Comparison of ENCODE assay signal across 11 cellular contexts in genomic region chr1:23394176-23394575, GRCh38. TPM values are rescaled to one million over a fixed set of nuclear protein-coding genes. Genes with fewer than 3 reads are reported as not detected.
A peak's percentile ranks its signal among the peaks of the same experiment; 100 is the strongest.
DNase-seq lines count a peak whose midpoint lies in the region; TF ChIP-seq lines count a peak whose summit lies in the region.
"Had no signal": no experiment of that assay in that cellular context is flagged by ENCODE, and none has a peak within 500 bp of the region (broad histone marks: within the 10 kb centered on the region; RNA-seq: fewer than 3 reads in every experiment).

No MANE protein-coding gene starts in this region.

- no peak overlapping the region for H3K14ac ChIP-seq in mesenchymal stem cell (ENCODE audit: low read length in 2 of 2)

- H4K8ac ChIP-seq in mesenchymal stem cell (ENCODE audit: low read length) = peak overlapping the region; percentile 91

- TF ChIP-seq CTCF in colonic mucosa (IDR thresholded peaks at IDR 0.05) (no peak), type B pancreatic cell (conservative IDR thresholded peaks at IDR 0.05) (no peak)

- H2BK5ac ChIP-seq in mesenchymal stem cell (ENCODE audit: low read depth, low read length, poor library complexity, severe bottlenecking) = peak overlapping the region; percentile 59

- H3K79me1 ChIP-seq in mesenchymal stem cell (replicated peaks; ENCODE audit: low read length, poor library complexity, severe bottlenecking) = no peaks in the 10 kb centered on the region

- H3K27ac ChIP-seq in colonic mucosa (peak overlapping the region; percentile 71), mesenchymal stem cell (ENCODE audit: low read length, poor library complexity, severe bottlenecking) (peak overlapping the region; percentile 89)

- no peak overlapping the region for H3K4me2 ChIP-seq in mesenchymal stem cell (ENCODE audit: low read length, poor library complexity, severe bottlenecking)

- no peaks in the 10 kb centered on the region for H3K9me3 ChIP-seq in colonic mucosa
- H3K9me3 ChIP-seq in mesenchymal stem cell (ENCODE audit: control insufficient read depth, low read length) = no peaks in the 10 kb centered on the region

- 2% methylated on average over 4 of the region's 4 CpGs for WGBS in mesenchymal stem cell

- H3K9me3 Mint-ChIP-seq in type B pancreatic cell = no peaks in the 10 kb centered on the region
- H3K9me3 Mint-ChIP-seq: activated naive CD4-positive, alpha-beta T cell treated with anti-CD3 and anti-CD28 coated beads for 36 hours; WTC11 had no signal

- H2BK120ac ChIP-seq in mesenchymal stem cell (ENCODE audit: low read depth, low read length) = peak overlapping the region; percentile 67

- peak overlapping the region; percentile 74 for H2AK5ac ChIP-seq in mesenchymal stem cell (ENCODE audit: low read length, severe bottlenecking)

- H3K4me3 Mint-ChIP-seq in type B pancreatic cell = no peak overlapping the region
- H3K4me3 Mint-ChIP-seq: activated naive CD4-positive, alpha-beta T cell treated with anti-CD3 and anti-CD28 coated beads for 36 hours had no signal

- no peak overlapping the region for H2AFZ ChIP-seq in mesenchymal stem cell (ENCODE audit: low read depth, low read length)

- H3K4me1 ChIP-seq in colonic mucosa (no peaks in the 10 kb centered on the region), mesenchymal stem cell (ENCODE audit: control insufficient read depth, insufficient read depth, low read depth, low read length) (peaks cover 14% of the 10 kb centered on the region)

- H3K27me3 ChIP-seq in colonic mucosa (no peaks in the 10 kb centered on the region), mesenchymal stem cell (ENCODE audit: control insufficient read depth in 1 of 2, insufficient read depth in 1 of 2, low read length in 2 of 2) (no peaks in the 10 kb centered on the region)

- no peak overlapping the region for H2BK15ac ChIP-seq in mesenchymal stem cell (ENCODE audit: low read depth, poor library complexity, severe bottlenecking)

- peaks cover 2% of the 10 kb centered on the region for H3K27me3 Mint-ChIP-seq in type B pancreatic cell

- no peak overlapping the region for H3K4me3 ChIP-seq in colonic mucosa
- H3K4me3 ChIP-seq in mesenchymal stem cell (ENCODE audit: insufficient read depth in 1 of 2, low read depth in 1 of 2, low read length in 2 of 2) = peak overlapping the region in 1 of 2 experiments; percentile 30

- H4K91ac ChIP-seq in mesenchymal stem cell (ENCODE audit: low read length) = no peak overlapping the region

- DNase-seq in MV-4-11 (lab: John Stamatoyannopoulos, UW) (peak; percentile 61), colonic mucosa (no peak), mesenchymal stem cell (peak; percentile 99), type B pancreatic cell (ENCODE audit: extremely low spot score, unreplicated experiment) (no peak), NCI-H69 (lab: John Stamatoyannopoulos, UW) (no peak), SHP77 treated with DMSO at 0.1 percent for 48 hours (lab: John Stamatoyannopoulos, UW) (no peak), GDM1 (lab: John Stamatoyannopoulos, UW) (no peak), kidney glomerular epithelial cell (lab: John Stamatoyannopoulos, UW) (no peak)
- DNase-seq: activated naive CD4-positive, alpha-beta T cell treated with anti-CD3 and anti-CD28 coated beads for 36 hours; NCI-H1048 had no signal

- H3K23ac ChIP-seq in mesenchymal stem cell (ENCODE audit: low read length in 2 of 2) = no peak overlapping the region

- peaks cover 22% of the 10 kb centered on the region for H3K4me1 Mint-ChIP-seq in type B pancreatic cell (ENCODE audit: unreplicated experiment)

- peak overlapping the region; percentile 77 to 96 for H3K4ac ChIP-seq in mesenchymal stem cell (ENCODE audit: low read depth in 1 of 2, low read length in 2 of 2)

- H3K36me3 Mint-ChIP-seq in type B pancreatic cell = peaks cover 5% of the 10 kb centered on the region
- H3K36me3 Mint-ChIP-seq: WTC11 had no signal

- H3K9ac ChIP-seq in colonic mucosa (ENCODE audit: low read depth in 2 of 2, low read length in 2 of 2) (no peak overlapping the region), mesenchymal stem cell (ENCODE audit: low read length) (peak overlapping the region; percentile 84)

- intact Hi-C loops in colonic mucosa (cut with DNase I) = no loop called here

- H3K36me3 ChIP-seq in colonic mucosa (no peaks in the 10 kb centered on the region), mesenchymal stem cell (ENCODE audit: control insufficient read depth in 1 of 2, insufficient read depth in 2 of 2, low read depth in 1 of 2, low read length in 2 of 2) (peaks cover 0 to 30% of the 10 kb centered on the region in 2 experiments)

- H3K27ac Mint-ChIP-seq in type B pancreatic cell = peak overlapping the region; percentile 74
- H3K27ac Mint-ChIP-seq: activated naive CD4-positive, alpha-beta T cell treated with anti-CD3 and anti-CD28 coated beads for 36 hours had no signal

- H2BK12ac ChIP-seq in mesenchymal stem cell (ENCODE audit: low read length in 2 of 2) = peak overlapping the region in 1 of 2 experiments; percentile 69

- H3K18ac ChIP-seq in mesenchymal stem cell (ENCODE audit: low read depth in 1 of 2, low read length in 2 of 2) = peak overlapping the region; percentile 92 to 94

RNA-seq across cellular contexts. Expression of gene ZNF436, which starts 24.5 kb away (rescaled TPM):
- 10 to 100 TPM in 1 of 2 donors, 1 to 10 TPM in 1; 7.1 to 13.9 TPM for total RNA-seq in colonic mucosa
- polyA plus RNA-seq in mesenchymal stem cell (2013, experiment 1 of 2) = 10.9 TPM
- 10.8 TPM for polyA plus RNA-seq in mesenchymal stem cell (2013, experiment 2 of 2)
- total RNA-seq in type B pancreatic cell (ENCODE audit: low replicate concordance) = 15.5 and 24.8 TPM in 2 replicates

RNA-seq across cellular contexts. Expression of gene TCEA3, which starts 30.4 kb away (rescaled TPM):
- total RNA-seq in colonic mucosa (100 to 1,000 TPM; 128 to 133 TPM), type B pancreatic cell (ENCODE audit: low replicate concordance) (8.8 and 9.2 TPM in 2 replicates)
- polyA plus RNA-seq in mesenchymal stem cell (2013, experiment 1 of 2) = 27.4 TPM
- 25.9 TPM for polyA plus RNA-seq in mesenchymal stem cell (2013, experiment 2 of 2)

RNA-seq across cellular contexts. Expression of gene HNRNPR, which starts 50.1 kb away (rescaled TPM):
- total RNA-seq in colonic mucosa = 100 to 1,000 TPM; 103 to 165 TPM
- 85.8 TPM for polyA plus RNA-seq in mesenchymal stem cell (2013, experiment 1 of 2)
- polyA plus RNA-seq in mesenchymal stem cell (2013, experiment 2 of 2) = 90.1 TPM
- 142 and 210 TPM in 2 replicates for total RNA-seq in type B pancreatic cell (ENCODE audit: low replicate concordance)

Comparison
In these comparisons a context has a peak if more than half of its experiments do, and no peak if none do; other contexts are left out.
1. DNase-seq: peak in MV-4-11 (single experiment) and mesenchymal stem cell (single experiment); none in colonic mucosa (single experiment), type B pancreatic cell (single experiment), NCI-H69 (single experiment), SHP77 treated with DMSO at 0.1 percent for 48 hours (single experiment), GDM1 (single experiment) and kidney glomerular epithelial cell (single experiment).
2. RNA of gene TCEA3, which starts 30.4 kb away (total RNA-seq): 128 to 133 TPM in colonic mucosa; 8.8 to 9.2 TPM in type B pancreatic cell; every median in the first group is over 10 times any median in the second.